1 cellular context compared by ENCODE assay signal in the genomic region with DNA sequence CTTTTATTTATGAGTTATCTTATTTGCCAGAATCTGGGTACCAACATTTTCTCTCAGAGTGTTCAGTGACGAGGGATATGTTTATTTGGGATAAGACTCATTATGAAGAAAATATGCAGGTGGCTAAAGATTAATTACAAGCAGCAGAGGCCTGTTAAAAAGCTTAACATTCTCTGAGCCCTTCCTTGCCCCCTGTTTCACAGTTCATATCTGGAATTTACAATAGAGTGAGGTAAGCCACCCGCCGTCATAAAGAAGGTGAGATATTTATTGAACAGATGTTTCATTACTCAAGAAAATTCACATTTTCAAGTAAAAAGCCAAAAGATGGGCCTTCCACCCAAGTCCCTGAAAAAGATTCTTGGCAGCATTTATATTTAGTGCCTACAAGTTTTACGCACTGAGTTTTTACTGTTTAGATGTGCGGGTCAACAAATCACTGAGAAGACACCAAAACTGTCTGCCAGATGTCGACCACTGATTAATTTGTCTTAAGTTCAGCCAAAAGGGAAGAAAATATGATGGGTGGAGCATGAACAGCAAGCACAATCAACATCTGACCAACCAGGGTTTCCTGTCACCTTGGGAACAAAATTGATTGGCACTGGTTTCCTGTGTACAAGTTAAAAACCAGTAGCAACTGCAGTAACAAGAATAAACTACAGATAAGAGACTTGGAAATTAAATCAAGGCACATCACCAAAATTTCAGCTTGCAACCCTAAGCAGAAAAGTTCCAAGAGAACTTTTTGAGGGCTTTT.
TF ChIP-seq lines count a peak whose summit lies in the region.

No MANE protein-coding gene starts in this region.

TF ChIP-seq in WTC11, 78 proteins besides CTCF, POLR2A, EP300 and RAD21 (continued from another document):
- TF ChIP-seq MLX (CRISPR knock-in tag; IDR thresholded peaks at IDR 0.05) = no peak
- TF ChIP-seq TEAD1 (CRISPR knock-in tag; IDR thresholded peaks at IDR 0.05) = no peak
- TF ChIP-seq ZNF671 (CRISPR knock-in tag; IDR thresholded peaks at IDR 0.05) = no peak
- TF ChIP-seq FOXK1 (CRISPR knock-in tag; IDR thresholded peaks at IDR 0.05) = no peak
- TF ChIP-seq, protein P1, sequence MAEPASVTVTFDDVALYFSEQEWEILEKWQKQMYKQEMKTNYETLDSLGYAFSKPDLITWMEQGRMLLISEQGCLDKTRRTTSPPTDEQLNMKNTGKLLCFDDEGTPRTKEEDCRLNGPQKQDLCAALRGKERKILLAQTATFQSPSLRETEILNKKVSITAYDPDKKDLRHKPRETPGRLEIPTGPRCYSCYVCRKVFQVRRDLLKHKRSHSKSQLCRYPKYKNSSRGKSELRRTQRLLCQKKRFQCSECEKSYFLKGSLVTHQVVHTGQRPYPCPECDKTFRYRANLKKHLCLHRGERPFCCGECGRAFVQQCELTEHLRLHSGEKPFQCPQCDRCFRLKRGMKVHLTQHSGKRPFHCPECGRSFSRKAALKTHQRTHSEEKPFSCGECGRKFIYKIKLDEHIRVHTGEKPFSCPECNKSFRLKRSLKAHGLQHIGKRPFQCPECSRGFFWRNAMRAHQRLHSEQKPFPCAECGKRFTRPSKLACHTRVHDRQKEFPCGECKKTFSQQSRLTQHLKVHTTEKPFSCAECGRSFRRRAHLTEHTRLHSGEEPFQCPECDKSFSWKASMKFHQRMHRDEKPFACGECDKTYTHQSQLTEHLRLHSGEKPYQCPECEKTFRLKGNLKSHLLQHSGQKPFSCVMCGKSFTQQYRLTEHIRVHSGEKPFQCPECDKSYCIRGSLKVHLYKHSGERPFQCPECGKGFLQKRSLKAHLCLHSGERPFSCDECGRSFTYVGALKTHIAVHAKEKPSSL (CRISPR knock-in tag; conservative IDR thresholded peaks at IDR 0.05) = no peak
- TF ChIP-seq, protein P2, sequence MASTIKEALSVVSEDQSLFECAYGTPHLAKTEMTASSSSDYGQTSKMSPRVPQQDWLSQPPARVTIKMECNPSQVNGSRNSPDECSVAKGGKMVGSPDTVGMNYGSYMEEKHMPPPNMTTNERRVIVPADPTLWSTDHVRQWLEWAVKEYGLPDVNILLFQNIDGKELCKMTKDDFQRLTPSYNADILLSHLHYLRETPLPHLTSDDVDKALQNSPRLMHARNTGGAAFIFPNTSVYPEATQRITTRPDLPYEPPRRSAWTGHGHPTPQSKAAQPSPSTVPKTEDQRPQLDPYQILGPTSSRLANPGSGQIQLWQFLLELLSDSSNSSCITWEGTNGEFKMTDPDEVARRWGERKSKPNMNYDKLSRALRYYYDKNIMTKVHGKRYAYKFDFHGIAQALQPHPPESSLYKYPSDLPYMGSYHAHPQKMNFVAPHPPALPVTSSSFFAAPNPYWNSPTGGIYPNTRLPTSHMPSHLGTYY (CRISPR knock-in tag; IDR thresholded peaks at IDR 0.05) = no peak
- TF ChIP-seq ZNF138 (CRISPR knock-in tag; conservative IDR thresholded peaks at IDR 0.05) = no peak
- TF ChIP-seq RORB (CRISPR knock-in tag; IDR thresholded peaks at IDR 0.05) = no peak
- TF ChIP-seq ZNF219 (CRISPR knock-in tag; IDR thresholded peaks at IDR 0.05; ENCODE audit: borderline replicate concordance) = no peak
TF ChIP-seq in WTC11: peak in this region for 0.
